8 cellular contexts compared by ENCODE assay signal in genomic region chr11:22130462-22131053, GRCh38.
DNase-seq lines count a peak whose midpoint lies in the region; ATAC-seq, FAIRE-seq and TF ChIP-seq lines count a peak whose summit lies in the region.

No MANE protein-coding gene starts in this region.

- in situ Hi-C loops in HepG2 (cut with HindIII; ENCODE audit: extremely low pct_ligation_motif_present, low pct_unique_long_range_greater_than_20kb): loop anchor here (25.0 kb wide), 1 partner anchor 1468 kb away; the partner anchor contains the start of gene NELL1

- no peaks in the 10 kb centered on the region for H3K4me1 Mint-ChIP-seq in activated CD8-positive, alpha-beta T cell treated with anti-CD3 and anti-CD28 coated beads for 36 hours (ENCODE audit: low read depth)
- no peaks in the 10 kb centered on the region for H3K4me1 Mint-ChIP-seq in naive thymus-derived CD4-positive, alpha-beta T cell

- peak; percentile 29 for TF ChIP-seq CTCF in GM12865 (IDR thresholded peaks at IDR 0.05; ENCODE audit: insufficient read depth, low read depth, low read length, missing control alignments)
- TF ChIP-seq CTCF in HL-60 (IDR thresholded peaks at IDR 0.05; ENCODE audit: insufficient read depth, low read length): peak; percentile 37
- TF ChIP-seq CTCF in Peyer's patch (IDR thresholded peaks at IDR 0.05): peak in 4 of 6 experiments; percentile 12 to 47 (median 44)
- TF ChIP-seq CTCF in HepG2 (CRISPR knock-in tag; IDR thresholded peaks at IDR 0.05): peak; percentile 35; the same call in 1 of the 2 replicates
- TF ChIP-seq CTCF in activated CD8-positive, alpha-beta T cell treated with anti-CD3 and anti-CD28 coated beads for 36 hours (IDR thresholded peaks at IDR 0.05): no peak

- no peaks in the 10 kb centered on the region for H3K9me3 ChIP-seq in Peyer's patch
- H3K9me3 ChIP-seq in HepG2 (ENCODE audit: low read length): peaks cover 35% of the 10 kb centered on the region
- H3K9me3 ChIP-seq in naive thymus-derived CD4-positive, alpha-beta T cell (ENCODE audit: control insufficient read depth in 2 of 3, low read length in 3 of 3): peaks cover 0 to 3% (median 0%) of the 10 kb centered on the region in 3 experiments

- intact Hi-C loops in HepG2 (cut with micrococcal nuclease; ENCODE audit: unreplicated experiment): loop anchor here (1.0 to 5.0 kb wide), 3 partner anchors 197 to 618 kb away; no protein-coding TSS in a partner anchor
- intact Hi-C loops in activated CD8-positive, alpha-beta T cell treated with anti-CD3 and anti-CD28 coated beads for 36 hours (cut with micrococcal nuclease): no loop called here
- intact Hi-C loops in naive thymus-derived CD4-positive, alpha-beta T cell (cut with micrococcal nuclease): loop anchor here in 1 of 2 donors (10.0 kb wide), 1 partner anchor 56 kb away; no protein-coding TSS in a partner anchor

- no peaks in the 10 kb centered on the region for H3K27me3 Mint-ChIP-seq in activated CD8-positive, alpha-beta T cell treated with anti-CD3 and anti-CD28 coated beads for 36 hours
- no peaks in the 10 kb centered on the region for H3K27me3 Mint-ChIP-seq in naive thymus-derived CD4-positive, alpha-beta T cell

- WGBS in HepG2 (ENCODE audit: low lambda C conversion rate): 0% methylated on average over 3 of the region's 3 CpGs

- H3K4me1 ChIP-seq in Peyer's patch (no peaks in the 10 kb centered on the region), HepG2 (ENCODE audit: insufficient read depth, low read length) (no peaks in the 10 kb centered on the region)
- no peaks in the 10 kb centered on the region for H3K4me1 ChIP-seq in naive thymus-derived CD4-positive, alpha-beta T cell (ENCODE audit: control insufficient read depth in 2 of 2, insufficient read depth in 2 of 2, low read length in 2 of 2)

- DNase-seq in GM12865 (ENCODE audit: low read depth): no peak
- no peak for DNase-seq in HL-60 (ENCODE audit: low read depth in 1 of 2, low spot score in 1 of 2)
- no peak for DNase-seq in Peyer's patch
- DNase-seq in HepG2 (ENCODE audit: low spot score): no peak
- no peak for DNase-seq in activated CD8-positive, alpha-beta T cell treated with anti-CD3 and anti-CD28 coated beads for 36 hours
- no peak for DNase-seq in islet precursor cell
- no peak for DNase-seq in naive thymus-derived CD4-positive, alpha-beta T cell

- no peak overlapping the region for H3K4me3 Mint-ChIP-seq in activated CD8-positive, alpha-beta T cell treated with anti-CD3 and anti-CD28 coated beads for 36 hours
- no peak overlapping the region for H3K4me3 Mint-ChIP-seq in naive thymus-derived CD4-positive, alpha-beta T cell

- TF ChIP-seq POLR2A in Peyer's patch (IDR thresholded peaks at IDR 0.05): no peak
- TF ChIP-seq POLR2A in HepG2 (IDR thresholded peaks at IDR 0.05; ENCODE audit: insufficient read depth in 1 of 2, low read depth in 2 of 2, low read length in 2 of 2): no peak

- POLR2A ChIA-PET in HepG2 (lab: Yijun Ruan, JAX): no interaction called here
- POLR2A ChIA-PET in activated CD8-positive, alpha-beta T cell treated with anti-CD3 and anti-CD28 coated beads for 36 hours (lab: Charles Lee): no interaction called here
- POLR2A ChIA-PET in naive thymus-derived CD4-positive, alpha-beta T cell (lab: Charles Lee): no interaction called here

- CTCF ChIA-PET in HepG2 (lab: Yijun Ruan, JAX; ENCODE audit: low intra/inter-chr PET ratio, low total read pairs): no interaction called here
- CTCF ChIA-PET in activated CD8-positive, alpha-beta T cell treated with anti-CD3 and anti-CD28 coated beads for 36 hours (lab: Charles Lee): interaction anchor here (0.6 to 1.5 kb wide), 2 partner anchors 59 to 174 kb away, joined by 3 read pairs; no protein-coding TSS in a partner anchor
- CTCF ChIA-PET in naive thymus-derived CD4-positive, alpha-beta T cell (lab: Charles Lee): no interaction called here

- H3K36me3 ChIP-seq in Peyer's patch (no peaks in the 10 kb centered on the region), HepG2 (replicated peaks in 1 of 2; ENCODE audit: control insufficient read depth in 1 of 2, insufficient read depth in 2 of 2, low read length in 2 of 2) (no peaks in the 10 kb centered on the region)
- H3K36me3 ChIP-seq in naive thymus-derived CD4-positive, alpha-beta T cell (ENCODE audit: control insufficient read depth in 2 of 3, insufficient read depth in 3 of 3, low read length in 3 of 3): no peaks in the 10 kb centered on the region

- no peak overlapping the region for H3K27ac Mint-ChIP-seq in activated CD8-positive, alpha-beta T cell treated with anti-CD3 and anti-CD28 coated beads for 36 hours
- H3K27ac Mint-ChIP-seq in naive thymus-derived CD4-positive, alpha-beta T cell: no peak overlapping the region

- no peak overlapping the region for H3K4me2 ChIP-seq in HepG2 (ENCODE audit: low read depth, low read length)

- no TSS peak for BruUV-seq in HepG2 (replicated peaks; lab: Mats Ljungman, UMichigan)

- no peak; the same call in 2 of the 3 replicates for ATAC-seq in HepG2
- no peak for ATAC-seq in activated CD8-positive, alpha-beta T cell treated with anti-CD3 and anti-CD28 coated beads for 36 hours
- ATAC-seq in GM21360 (IDR thresholded peaks at IDR 0.05; ENCODE audit: unreplicated experiment): no peak
- ATAC-seq in naive thymus-derived CD4-positive, alpha-beta T cell: no peak

- TF ChIP-seq RAD21 in HepG2 (CRISPR knock-in tag; IDR thresholded peaks at IDR 0.05): no peak

- H3K36me3 Mint-ChIP-seq in activated CD8-positive, alpha-beta T cell treated with anti-CD3 and anti-CD28 coated beads for 36 hours (ENCODE audit: low read depth): no peaks in the 10 kb centered on the region
- H3K36me3 Mint-ChIP-seq in naive thymus-derived CD4-positive, alpha-beta T cell: peaks cover 0 to 5% (median 0%) of the 10 kb centered on the region in 5 donors

- no peak for TF ChIP-seq EP300 in HepG2 (IDR thresholded peaks at IDR 0.05; ENCODE audit: low read depth in 2 of 2, low read length in 2 of 2)
- TF ChIP-seq EP300 in HepG2 (CRISPR knock-in tag; IDR thresholded peaks at IDR 0.05; ENCODE audit: borderline replicate concordance): no peak

- no peaks in the 10 kb centered on the region for H3K79me2 ChIP-seq in HepG2 (ENCODE audit: insufficient read depth, low read length)

- no peaks in the 10 kb centered on the region for H4K20me1 ChIP-seq in HepG2 (ENCODE audit: insufficient read depth, low read length)

- FAIRE-seq in HepG2 (lab: Jason Lieb, UNC): no peak

- H3K27me3 ChIP-seq in HL-60 (ENCODE audit: insufficient read depth, poor library complexity, severe bottlenecking) (no peaks in the 10 kb centered on the region), Peyer's patch (no peaks in the 10 kb centered on the region), HepG2 (ENCODE audit: control insufficient read depth in 1 of 2, insufficient read depth in 2 of 2, low read length in 2 of 2) (no peaks in the 10 kb centered on the region)
- no peaks in the 10 kb centered on the region for H3K27me3 ChIP-seq in naive thymus-derived CD4-positive, alpha-beta T cell (ENCODE audit: control insufficient read depth in 2 of 2, insufficient read depth in 2 of 2, low read length in 2 of 2)

- H3K27ac ChIP-seq in HL-60 (replicated peaks) (no peak overlapping the region), Peyer's patch (no peak overlapping the region), HepG2 (ENCODE audit: extremely low read length, insufficient read depth, low read length) (no peak overlapping the region)
- no peak overlapping the region for H3K27ac ChIP-seq in naive thymus-derived CD4-positive, alpha-beta T cell (ENCODE audit: low read depth, low read length)

- H2AFZ ChIP-seq in HepG2 (ENCODE audit: low read length): no peak overlapping the region

- H3K9ac ChIP-seq in HepG2 (ENCODE audit: insufficient read depth, low read depth, low read length): no peak overlapping the region

- H3K9me3 Mint-ChIP-seq in activated CD8-positive, alpha-beta T cell treated with anti-CD3 and anti-CD28 coated beads for 36 hours: peaks cover 24% of the 10 kb centered on the region
- peaks cover 8 to 46% (median 22%) of the 10 kb centered on the region in 11 donors for H3K9me3 Mint-ChIP-seq in naive thymus-derived CD4-positive, alpha-beta T cell

- H3K4me3 ChIP-seq in GM12865 (ENCODE audit: low read depth, low read length) (no peak overlapping the region), HL-60 (replicated peaks; ENCODE audit: insufficient read depth, low read length) (no peak overlapping the region), Peyer's patch (no peak overlapping the region), HepG2 (replicated peaks in 1 of 3; ENCODE audit: insufficient read depth in 1 of 3, low read depth in 2 of 3, low read length in 3 of 3) (no peak overlapping the region)
- H3K4me3 ChIP-seq in naive thymus-derived CD4-positive, alpha-beta T cell (ENCODE audit: low read length): no peak overlapping the region

TF ChIP-seq in HepG2, 621 proteins besides CTCF, POLR2A, EP300 and RAD21 (continues in another document):
- no peak for TF ChIP-seq KDM6A (CRISPR knock-in tag; IDR thresholded peaks at IDR 0.05; ENCODE audit: low read depth)
- no peak for TF ChIP-seq ZNF567 (CRISPR knock-in tag; IDR thresholded peaks at IDR 0.05; ENCODE audit: borderline replicate concordance)
- no peak for TF ChIP-seq BCL3 (CRISPR knock-in tag; IDR thresholded peaks at IDR 0.05)
- TF ChIP-seq LRRFIP1 (CRISPR knock-in tag; conservative IDR thresholded peaks at IDR 0.05): no peak
